Comparison of ENCODE assay signal across 8 cellular contexts in genomic region chr14:105299654-105300541, GRCh38. TPM values are rescaled to one million over a fixed set of nuclear protein-coding genes. Genes with fewer than 3 reads are reported as not detected.
DNase-seq lines count a peak whose midpoint lies in the region; ATAC-seq lines count a peak whose summit lies in the region.

No MANE protein-coding gene starts in this region.

- H3K4me1 ChIP-seq in thymus (ENCODE audit: control insufficient read depth, insufficient read depth, low read length) = peaks cover 13% of the 10 kb centered on the region

- H3K27me3 Mint-ChIP-seq in memory B cell = no peaks in the 10 kb centered on the region

- H3K4me1 Mint-ChIP-seq in memory B cell = peaks cover 18% of the 10 kb centered on the region

- DNase-seq in activated CD4-positive, alpha-beta T cell treated with anti-CD3 and anti-CD28 coated beads for 48 hours = peak; percentile 41
- DNase-seq in activated CD4-positive, alpha-beta T cell treated with anti-CD3 and anti-CD28 coated beads, Interleukin-2, amount 50 U/mL, for 1 hour = no peak
- DNase-seq in OCI-M1 (lab: John Stamatoyannopoulos, UW) = peak; percentile 0
- DNase-seq in caudate nucleus (lab: John Stamatoyannopoulos, UW) = peak in 1 of 61 donors; percentile 61
- no peak for DNase-seq in memory B cell (ENCODE audit: low spot score in 2 of 2)
- DNase-seq in dermis blood vessel endothelial cell = no peak

- peak overlapping the region; percentile 69 for H3K27ac Mint-ChIP-seq in memory B cell

- no peaks in the 10 kb centered on the region for H3K9me3 ChIP-seq in thymus (ENCODE audit: control insufficient read depth)

- 12% methylated on average over 54 of the region's 54 CpGs for WGBS in thymus

- H3K27ac ChIP-seq in caudate nucleus (ENCODE audit: low read depth, low read length) (peak overlapping the region; percentile 98), thymus (ENCODE audit: low read depth) (peak overlapping the region; percentile 100)

- peak overlapping the region; percentile 92 for H3K4me3 ChIP-seq in thymus (ENCODE audit: low read length)

- ATAC-seq in HG02870 (IDR thresholded peaks at IDR 0.05; ENCODE audit: unreplicated experiment) (peak; percentile 14), memory B cell (ENCODE audit: low read depth) (peak; percentile 0)

- no peaks in the 10 kb centered on the region for H3K36me3 Mint-ChIP-seq in memory B cell

- H3K27me3 ChIP-seq in thymus (ENCODE audit: control insufficient read depth, insufficient read depth) = no peaks in the 10 kb centered on the region

- no peaks in the 10 kb centered on the region for H3K36me3 ChIP-seq in thymus (ENCODE audit: control insufficient read depth, insufficient read depth)

- H3K9me3 Mint-ChIP-seq in memory B cell = no peaks in the 10 kb centered on the region

- peak overlapping the region; percentile 83 for H3K4me3 Mint-ChIP-seq in memory B cell

RNA-seq across cellular contexts. Expression of gene BRF1, which starts 0.9 kb away (rescaled TPM):
- 29.8 TPM for polyA plus RNA-seq in thymus
- 56.5 and 71.5 TPM in 2 replicates for total RNA-seq in dermis blood vessel endothelial cell

RNA-seq across cellular contexts. Expression of gene PACS2, which starts 14.7 kb away (rescaled TPM):
- 64.6 TPM for polyA plus RNA-seq in thymus
- total RNA-seq in dermis blood vessel endothelial cell = 63.6 and 74.0 TPM in 2 replicates

RNA-seq across cellular contexts. Expression of gene BTBD6, which starts 51.6 kb away (rescaled TPM):
- 44.9 TPM for polyA plus RNA-seq in thymus
- total RNA-seq in dermis blood vessel endothelial cell = 68.1 and 81.5 TPM in 2 replicates

Comparison
In these comparisons a context has a peak if more than half of its experiments do, and no peak if none do; other contexts are left out.
1. DNase-seq: peak in activated CD4-positive, alpha-beta T cell treated with anti-CD3 and anti-CD28 coated beads for 48 hours (single experiment) and OCI-M1 (single experiment); none in activated CD4-positive, alpha-beta T cell treated with anti-CD3 and anti-CD28 coated beads, Interleukin-2, amount 50 U/mL, for 1 hour (single experiment), memory B cell (0 of 2) and dermis blood vessel endothelial cell (single experiment).